ENCODE assay signal across 8 cellular contexts in genomic region chr10:72254891-72255568, GRCh38. TPM values are rescaled to one million over a fixed set of nuclear protein-coding genes. Genes with fewer than 3 reads are reported as not detected.
DNase-seq lines count a peak whose midpoint lies in the region; ATAC-seq and TF ChIP-seq lines count a peak whose summit lies in the region.

No MANE protein-coding gene starts in this region.

- BruUV-seq in Panc1 (replicated peaks; lab: Mats Ljungman, UMichigan): no TSS peak
- TSS peak; percentile 45 for BruUV-seq in MCF 10A (replicated peaks; lab: Mats Ljungman, UMichigan)

- peaks cover 1 to 2% (median 2%) of the 10 kb centered on the region in 3 donors for H3K27me3 Mint-ChIP-seq in CD14-positive monocyte (ENCODE audit: low read depth in 3 of 3)
- no peaks in the 10 kb centered on the region for H3K27me3 Mint-ChIP-seq in MCF 10A (ENCODE audit: insufficient read depth, unreplicated experiment)

- CTCF ChIA-PET in Panc1 (lab: Charles Lee) (interaction anchor here (0.6 to 1.0 kb wide), 3 partner anchors 34 to 314 kb away, joined by 3 to 6 read pairs (median 4); no protein-coding TSS in a partner anchor), MCF 10A (lab: Yijun Ruan, JAX) (interaction anchor here (0.6 to 4.5 kb wide), 11 partner anchors 17 to 404 kb away, joined by 3 to 23 read pairs (median 4); partner anchors contain the start of genes DDIT4 and PSAP)

- no peaks in the 10 kb centered on the region for H3K27me3 ChIP-seq in Panc1 (ENCODE audit: control insufficient read depth, insufficient read depth, low read length)
- H3K27me3 ChIP-seq in psoas muscle (ENCODE audit: insufficient read depth in 3 of 3, low read length in 2 of 3): no peaks in the 10 kb centered on the region

- H3K4me1 Mint-ChIP-seq in CD14-positive monocyte (peaks cover 37% of the 10 kb centered on the region), MCF 10A (ENCODE audit: insufficient read depth, unreplicated experiment) (peaks cover 49% of the 10 kb centered on the region)

- peak overlapping the region; percentile 71 to 84 for H3K4me3 Mint-ChIP-seq in CD14-positive monocyte
- H3K4me3 Mint-ChIP-seq in MCF 10A (ENCODE audit: unreplicated experiment): peak overlapping the region; percentile 46

- no peaks in the 10 kb centered on the region for H3K9me3 Mint-ChIP-seq in CD14-positive monocyte
- H3K9me3 Mint-ChIP-seq in MCF 10A (ENCODE audit: unreplicated experiment): no peaks in the 10 kb centered on the region

- H3K4me3 ChIP-seq in Panc1 (ENCODE audit: low read depth in 2 of 2, low read length in 2 of 2) (peak overlapping the region in 1 of 2 experiments; percentile 34; a peak in 2 of 4 replicates), psoas muscle (peak overlapping the region; percentile 41)

- H3K27ac ChIP-seq in Panc1 (ENCODE audit: low read length): peak overlapping the region; percentile 92
- peak overlapping the region; percentile 91 for H3K27ac ChIP-seq in psoas muscle

- no peak for TF ChIP-seq CTCF in CD14-positive monocyte (IDR thresholded peaks at IDR 0.05)
- TF ChIP-seq CTCF in Panc1 (IDR thresholded peaks at IDR 0.05): no peak
- no peak for TF ChIP-seq CTCF in MCF 10A (IDR thresholded peaks at IDR 0.05; ENCODE audit: unreplicated experiment)
- no peak for TF ChIP-seq CTCF in psoas muscle (IDR thresholded peaks at IDR 0.05)

- H3K36me3 Mint-ChIP-seq in CD14-positive monocyte (peaks cover 0 to under 1% of the 10 kb centered on the region in 2 donors), MCF 10A (ENCODE audit: insufficient read depth, unreplicated experiment) (no peaks in the 10 kb centered on the region)

- H3K4me1 ChIP-seq in Panc1 (ENCODE audit: control insufficient read depth, insufficient read depth, low read length): peaks cover 32% of the 10 kb centered on the region
- H3K4me1 ChIP-seq in psoas muscle: peaks cover 81% of the 10 kb centered on the region

- H3K27ac Mint-ChIP-seq in CD14-positive monocyte: peak overlapping the region in 4 of 7 donors; percentile 43 to 79 (median 78)
- H3K27ac Mint-ChIP-seq in MCF 10A (ENCODE audit: low read depth, unreplicated experiment): peak overlapping the region; percentile 88

- in situ Hi-C loops in Panc1 (cut with HindIII; ENCODE audit: low pct_unique_long_range_greater_than_20kb, low sequenced_read_pairs): no loop called here

- DNase-seq in CD14-positive monocyte (ENCODE audit: low spot score): peak; percentile 73
- peak; percentile 86 for DNase-seq in HCEC 1CT
- DNase-seq in Panc1 (ENCODE audit: low read depth, low spot score): no peak
- DNase-seq in MCF 10A (ENCODE audit: unreplicated experiment): peak; percentile 93
- DNase-seq in hippocampal formation (lab: John Stamatoyannopoulos, UW): peak; percentile 95 to 98
- DNase-seq in psoas muscle: peak; percentile 92 to 97

- POLR2A ChIA-PET in Panc1 (lab: Charles Lee): interaction anchor here (0.6 to 0.7 kb wide), 2 partner anchors 331 to 1709 kb away, joined by 3 to 6 read pairs; no protein-coding TSS in a partner anchor
- POLR2A ChIA-PET in MCF 10A (lab: Yijun Ruan, JAX): interaction anchor here (0.6 to 27.1 kb wide), 21 partner anchors 9 to 84 kb away, joined by 3 to 902 read pairs (median 9); partner anchors contain the start of genes ANAPC16, ASCC1 and DDIT4

- no peaks in the 10 kb centered on the region for H3K9me3 ChIP-seq in Panc1 (ENCODE audit: control insufficient read depth, insufficient read depth, low read depth, low read length)
- H3K9me3 ChIP-seq in psoas muscle: no peaks in the 10 kb centered on the region

- H3K36me3 ChIP-seq in Panc1 (ENCODE audit: control insufficient read depth, insufficient read depth, low read length) (no peaks in the 10 kb centered on the region), psoas muscle (ENCODE audit: insufficient read depth in 1 of 2, low read depth in 1 of 2) (no peaks in the 10 kb centered on the region)

- 1 to 2% (median 2%) methylated on average over 14 of the region's 14 CpGs for WGBS in psoas muscle, 3 donors

- intact Hi-C loops in CD14-positive monocyte (cut with micrococcal nuclease): loop anchor here (5.0 kb wide), 3 partner anchors 37 to 82 kb away; partner anchors contain the start of genes ANAPC16 (in 1 of the 2) and ASCC1 (in 1 of the 2)
- intact Hi-C loops in Panc1 (cut with micrococcal nuclease; ENCODE audit: unreplicated experiment): no loop called here
- intact Hi-C loops in MCF 10A (cut with micrococcal nuclease): no loop called here
- intact Hi-C loops in psoas muscle (cut with DNase I): no loop called here

- ATAC-seq in Panc1: peak; percentile 94
- ATAC-seq in psoas muscle: peak; percentile 88 to 92 (median 92)
- ATAC-seq in GM19328 (IDR thresholded peaks at IDR 0.05; ENCODE audit: unreplicated experiment): no peak
- no peak for ATAC-seq in GM21526 (IDR thresholded peaks at IDR 0.05; ENCODE audit: low FRiP score, unreplicated experiment)

RNA-seq across cellular contexts. Expression of gene DDIT4, which starts 18.7 kb away (rescaled TPM):
- polyA plus RNA-seq in CD14-positive monocyte (10 to 100 TPM; 26.1 to 45.8 TPM), psoas muscle (100 to 1,000 TPM; 114 to 744 (median 487) TPM)
- total RNA-seq in Panc1 (2021; ENCODE audit: unreplicated experiment) (157 TPM), MCF 10A (2022) (698 and 872 TPM in 2 replicates), psoas muscle (100 to 1,000 TPM in 1 of 4 donors, 10 to 100 TPM in 3; 16.1 to 220 (median 65.4) TPM)
- polyA plus RNA-seq in Panc1 (2012; ENCODE audit: insufficient read length): 344 TPM

RNA-seq across cellular contexts. Expression of gene ASCC1, which starts 39.0 kb away (rescaled TPM):
- polyA plus RNA-seq in CD14-positive monocyte (10 to 100 TPM; 17.9 to 20.9 TPM), psoas muscle (10 to 100 TPM; 17.9 to 37.0 (median 19.3) TPM)
- total RNA-seq in Panc1 (2021; ENCODE audit: unreplicated experiment) (114 TPM), MCF 10A (2022) (26.3 and 31.6 TPM in 2 replicates), psoas muscle (10 to 100 TPM; 15.3 to 22.4 (median 19.4) TPM)
- polyA plus RNA-seq in Panc1 (2012; ENCODE audit: insufficient read length): 72.9 TPM

RNA-seq across cellular contexts. Expression of gene ANAPC16, which starts 39.2 kb away (rescaled TPM):
- polyA plus RNA-seq in CD14-positive monocyte (100 to 1,000 TPM; 148 to 167 TPM), psoas muscle (100 to 1,000 TPM in 2 of 3 donors, 10 to 100 TPM in 1; 60.1 to 184 (median 167) TPM)
- total RNA-seq in Panc1 (2021; ENCODE audit: unreplicated experiment) (110 TPM), MCF 10A (2022) (97.0 and 110 TPM in 2 replicates), psoas muscle (100 to 1,000 TPM in 3 of 4 donors, 10 to 100 TPM in 1; 80.3 to 144 (median 119) TPM)
- 77.2 TPM for polyA plus RNA-seq in Panc1 (2012; ENCODE audit: insufficient read length)

Comparison
In these comparisons a context has a peak if more than half of its experiments do, and no peak if none do; other contexts are left out.
1. ATAC-seq: peak in Panc1 (single experiment) and psoas muscle (4 of 4); none in GM19328 (single experiment) and GM21526 (single experiment).
2. intact Hi-C loops: an anchor here in CD14-positive monocyte (5.0 kb wide); none called in Panc1, MCF 10A and psoas muscle.